18 cellular contexts compared by ENCODE assay signal in genomic region chr10:8873310-8873709, GRCh38.
DNase-seq lines count a peak whose midpoint lies in the region; ATAC-seq, FAIRE-seq and TF ChIP-seq lines count a peak whose summit lies in the region.
"Had no signal": no experiment of that assay in that cellular context is flagged by ENCODE, and none has a peak within 500 bp of the region (broad histone marks: within the 10 kb centered on the region; RNA-seq: fewer than 3 reads in every experiment).

No MANE protein-coding gene starts in this region.

- no peak overlapping the region for H2AK5ac ChIP-seq in H1 (ENCODE audit: low read depth, low read length)

- no peak overlapping the region for H3K56ac ChIP-seq in H1 (replicated peaks; ENCODE audit: insufficient read length, low read depth, low read length)

- H3K27ac ChIP-seq in PC-3 (ENCODE audit: low read length) (no peak overlapping the region), H1 (ENCODE audit: low read depth, low read length) (no peak overlapping the region), neural cell (ENCODE audit: low read length) (no peak overlapping the region)
- H3K27ac ChIP-seq: pancreas, Peyer's patch, tibial nerve had no signal

- H3K27ac Mint-ChIP-seq in natural killer cell = no peak overlapping the region
- H3K27ac Mint-ChIP-seq: memory B cell had no signal

- no peak overlapping the region for H3K9ac ChIP-seq in PC-3 (ENCODE audit: low read length)
- no peak overlapping the region for H3K9ac ChIP-seq in H1 (replicated peaks in 1 of 4; ENCODE audit: extremely low read depth in 1 of 4, low read depth in 3 of 4, low read length in 3 of 4)
- no peak overlapping the region for H3K9ac ChIP-seq in neural cell (ENCODE audit: low read length)

- TF ChIP-seq RAD21 in H1 (IDR thresholded peaks at IDR 0.05 in 1 of 2, conservative IDR thresholded peaks at IDR 0.05 in 1 of 2; ENCODE audit: low read depth in 2 of 2, low read length in 2 of 2) (peak; percentile 41 to 53), neural cell (conservative IDR thresholded peaks at IDR 0.05) (peak; percentile 75)

- no peak overlapping the region for H2BK12ac ChIP-seq in H1 (ENCODE audit: low read depth, low read length)

- TF ChIP-seq POLR2A in H1 (IDR thresholded peaks at IDR 0.05; ENCODE audit: control extremely low read depth in 1 of 2, low read depth in 2 of 2, low read length in 2 of 2) = no peak

- H3K79me2 ChIP-seq in PC-3 (ENCODE audit: low read length) = no peaks in the 10 kb centered on the region
- H3K79me2 ChIP-seq in H1 (ENCODE audit: control insufficient read depth in 1 of 2, insufficient read depth in 2 of 2, low read length in 2 of 2) = no peaks in the 10 kb centered on the region
- no peaks in the 10 kb centered on the region for H3K79me2 ChIP-seq in neural cell (replicated peaks; ENCODE audit: insufficient read depth, low read length)

- H3K9me2 ChIP-seq in PC-3 (replicated peaks; ENCODE audit: low read length) = no peaks in the 10 kb centered on the region
- no peaks in the 10 kb centered on the region for H3K9me2 ChIP-seq in neural cell (ENCODE audit: insufficient read depth, low read length)

- H3K9me3 ChIP-seq in PC-3 (ENCODE audit: low read length) (no peaks in the 10 kb centered on the region), H1 (ENCODE audit: insufficient read depth in 2 of 2, low read depth in 1 of 2, low read length in 1 of 2) (peaks cover 0 to 3% of the 10 kb centered on the region in 2 experiments; a peak in 1 of 4 replicates), neural cell (ENCODE audit: low read length) (no peaks in the 10 kb centered on the region)
- H3K9me3 ChIP-seq: pancreas, Peyer's patch, tibial nerve had no signal

- H4K91ac ChIP-seq in H1 (replicated peaks; ENCODE audit: insufficient read length, low read length) = no peak overlapping the region

- H3K27me3 Mint-ChIP-seq in natural killer cell (ENCODE audit: low read depth in 2 of 2) = peaks cover 0 to 3% of the 10 kb centered on the region in 2 donors
- H3K27me3 Mint-ChIP-seq: memory B cell had no signal

- no peak overlapping the region for H2BK15ac ChIP-seq in H1 (ENCODE audit: low read length)

- no TSS peak for BruUV-seq in PC-3 (replicated peaks; lab: Mats Ljungman, UMichigan)

- no peaks in the 10 kb centered on the region for H3K36me3 ChIP-seq in PC-3 (ENCODE audit: low read depth, low read length)
- H3K36me3 ChIP-seq in H1 (ENCODE audit: control insufficient read depth in 2 of 4, insufficient read depth in 4 of 4, low read length in 3 of 4) = no peaks in the 10 kb centered on the region
- no peaks in the 10 kb centered on the region for H3K36me3 ChIP-seq in neural cell (ENCODE audit: insufficient read depth, low read length)
- H3K36me3 ChIP-seq: pancreas, Peyer's patch, tibial nerve had no signal

- H3F3A ChIP-seq in PC-3 (ENCODE audit: low read length, unreplicated experiment) (no peaks in the 10 kb centered on the region), neural cell (ENCODE audit: insufficient read depth, low read length, poor library complexity, severe bottlenecking) (no peaks in the 10 kb centered on the region)

- no peak overlapping the region for H3K4me3 Mint-ChIP-seq in natural killer cell
- H3K4me3 Mint-ChIP-seq: activated T-cell treated with anti-CD3 and anti-CD28 coated beads, Interleukin-2, amount 50 U/mL, for 4 hours; memory B cell had no signal

- H3K4me3 ChIP-seq in PC-3 (ENCODE audit: low read length) (no peak overlapping the region), H1 (ENCODE audit: extremely low read depth in 1 of 4, insufficient read depth in 2 of 4, low read depth in 3 of 4, low read length in 4 of 4) (no peak overlapping the region), neural cell (ENCODE audit: low read length) (no peak overlapping the region)
- H3K4me3 ChIP-seq: pancreas, Peyer's patch, tibial nerve had no signal

- H2BK20ac ChIP-seq in H1 (ENCODE audit: low read length) = no peak overlapping the region

- TF ChIP-seq EP300 in H1 (IDR thresholded peaks at IDR 0.05; ENCODE audit: borderline replicate concordance in 1 of 2, low read depth in 2 of 2, low read length in 2 of 2) (no peak), neural cell (conservative IDR thresholded peaks at IDR 0.05; ENCODE audit: poor library complexity, severe bottlenecking) (no peak)

- no peak for FAIRE-seq in H1 (lab: Jason Lieb, UNC)
- FAIRE-seq: pancreas had no signal

- H3K4me1 Mint-ChIP-seq in natural killer cell = no peaks in the 10 kb centered on the region
- H3K4me1 Mint-ChIP-seq: memory B cell had no signal

- H3K4me2 ChIP-seq in PC-3 (ENCODE audit: low read length) = no peak overlapping the region
- H3K4me2 ChIP-seq in H1 (ENCODE audit: insufficient read depth in 1 of 2, low read depth in 2 of 2, low read length in 2 of 2) = no peak overlapping the region
- no peak overlapping the region for H3K4me2 ChIP-seq in neural cell (ENCODE audit: low read length)

- no peaks in the 10 kb centered on the region for H3K23me2 ChIP-seq in H1 (ENCODE audit: low read depth, low read length)

- no peaks in the 10 kb centered on the region for H3K79me1 ChIP-seq in H1 (ENCODE audit: low read depth, low read length)

- H3K23ac ChIP-seq in H1 (ENCODE audit: insufficient read length) = no peak overlapping the region

- 87% methylated on average over 3 of the region's 3 CpGs; no CpG with 5 or more reads in 1 of the 2 experiments for WGBS in H1 (ENCODE audit: extremely low coverage in 1 of 2, insufficient coverage in 1 of 2, insufficient read length in 1 of 2, insufficient replicate concordance in 2 of 2, low coverage in 1 of 2, low lambda C conversion rate in 2 of 2, missing lambda C conversion rate in 1 of 2), 2 experiments

- no peak overlapping the region for H3K18ac ChIP-seq in H1 (ENCODE audit: extremely low read depth, low read length)

- in situ Hi-C loops in Caki2 (cut with HindIII; ENCODE audit: low pct_unique_long_range_greater_than_20kb, low sequenced_read_pairs) = no loop called here

- no peak overlapping the region for H3K14ac ChIP-seq in H1 (ENCODE audit: insufficient read length)

- H3K27me3 ChIP-seq in PC-3 (ENCODE audit: low read length) = 0 out of 2 replicates have a peak, but pooled peaks cover 5% of the 10 kb centered on the region
- no peaks in the 10 kb centered on the region; a peak in 1 of 7 replicates for H3K27me3 ChIP-seq in H1 (replicated peaks in 1 of 4; ENCODE audit: control insufficient read depth in 3 of 4, extremely low read depth in 1 of 4, insufficient read depth in 3 of 4, low read length in 3 of 4)
- H3K27me3 ChIP-seq in neural cell (ENCODE audit: insufficient read depth, low read depth, low read length) = no peaks in the 10 kb centered on the region
- H3K27me3 ChIP-seq: pancreas, Peyer's patch, tibial nerve had no signal

- no peaks in the 10 kb centered on the region for H3K36me3 Mint-ChIP-seq in natural killer cell
- H3K36me3 Mint-ChIP-seq: memory B cell had no signal

- H2BK120ac ChIP-seq in H1 (replicated peaks; ENCODE audit: low read depth, low read length) = no peak overlapping the region

- intact Hi-C loops in PC-3 (cut with micrococcal nuclease) (no loop called here), natural killer cell (cut with micrococcal nuclease) (no loop called here)

- H2AFZ ChIP-seq in PC-3 (ENCODE audit: low read length) (no peak overlapping the region), H1 (ENCODE audit: low read length) (no peak overlapping the region), neural cell (ENCODE audit: low read depth, low read length) (no peak overlapping the region)

- H4K8ac ChIP-seq in H1 (ENCODE audit: extremely low read depth, insufficient read depth, low read length) = no peak overlapping the region

- DNase-seq in Caki2 (ENCODE audit: low read depth) = peak; percentile 64
- peak; percentile 39 for DNase-seq in PC-3
- no peak for DNase-seq in H1 (ENCODE audit: low read depth in 1 of 2, low spot score in 2 of 2)
- no peak for DNase-seq in activated effector memory CD4-positive, alpha-beta T cell treated with anti-CD3 and anti-CD28 coated beads, Interleukin-2, amount 50 U/mL, for 16 hours
- no peak for DNase-seq in natural killer cell
- no peak for DNase-seq in NK-92 treated with Interleukin-12 subunit alpha and Interleukin-12 subunit beta, amount 100 ng/mL, for 24 hours (lab: John Stamatoyannopoulos, UW)
- DNase-seq: activated CD4-positive, alpha-beta T cell treated with anti-CD3 and anti-CD28 coated beads for 48 hours; activated T-cell treated with anti-CD3 and anti-CD28 coated beads, Interleukin-2, amount 50 U/mL, for 4 hours; amniotic stem cell; IMR-90; NCI-H1417; NCI-H524 treated with DMSO at 0.1 percent for 48 hours; pancreas; Peyer's patch had no signal

- no peak overlapping the region for H2BK5ac ChIP-seq in H1 (ENCODE audit: low read depth, low read length)

- CTCF ChIA-PET in PC-3 (lab: Charles Lee) (no interaction called here), H1 (lab: Charles Lee; ENCODE audit: partially characterized antibody) (no interaction called here)

- H3K9me3 Mint-ChIP-seq in natural killer cell = no peaks in the 10 kb centered on the region
- H3K9me3 Mint-ChIP-seq: activated T-cell treated with anti-CD3 and anti-CD28 coated beads, Interleukin-2, amount 50 U/mL, for 4 hours; memory B cell had no signal

- H3K4me1 ChIP-seq in PC-3 (ENCODE audit: insufficient read depth, low read length) = peaks cover 3% of the 10 kb centered on the region; the same call in 1 of the 2 replicates
- no peaks in the 10 kb centered on the region for H3K4me1 ChIP-seq in H1 (replicated peaks in 1 of 4; ENCODE audit: control insufficient read depth in 3 of 4, insufficient read depth in 4 of 4, low read length in 3 of 4)
- H3K4me1 ChIP-seq: pancreas, Peyer's patch, tibial nerve had no signal

- H4K5ac ChIP-seq in H1 (ENCODE audit: insufficient read length, low read depth, low read length) = no peak overlapping the region

- no peak overlapping the region for H3K4ac ChIP-seq in H1 (replicated peaks; ENCODE audit: insufficient read length, low read depth, low read length)

- no peaks in the 10 kb centered on the region for H4K20me1 ChIP-seq in PC-3 (ENCODE audit: low read length)
- H4K20me1 ChIP-seq in H1 (replicated peaks in 1 of 2; ENCODE audit: control insufficient read depth in 1 of 2, insufficient read depth in 2 of 2, low read length in 2 of 2) = no peaks in the 10 kb centered on the region
- H4K20me1 ChIP-seq in neural cell (ENCODE audit: insufficient read depth) = no peaks in the 10 kb centered on the region

- POLR2A ChIA-PET in PC-3 (lab: Charles Lee; ENCODE audit: unreplicated experiment) = no interaction called here
- POLR2A ChIA-PET in H1 (lab: Charles Lee; ENCODE audit: partially characterized antibody) = no interaction called here

- TF ChIP-seq CTCF in PC-3 (conservative IDR thresholded peaks at IDR 0.05; ENCODE audit: low read depth, low read length) = peak; percentile 44; the same call in 1 of the 2 replicates
- TF ChIP-seq CTCF in H1 (IDR thresholded peaks at IDR 0.05; ENCODE audit: control extremely low read depth in 1 of 3, insufficient read depth in 1 of 3, low read depth in 1 of 3, low read length in 3 of 3) = peak in 1 of 3 experiments; percentile 15; a peak in 2 of 4 replicates
- peak; percentile 67 for TF ChIP-seq CTCF in neural cell (IDR thresholded peaks at IDR 0.05; ENCODE audit: poor library complexity, severe bottlenecking)
- no peak for TF ChIP-seq CTCF in natural killer cell (IDR thresholded peaks at IDR 0.05)

- no peak for ATAC-seq in PC-3
- ATAC-seq in GM21825 (IDR thresholded peaks at IDR 0.05; ENCODE audit: unreplicated experiment) = no peak
- ATAC-seq in natural killer cell = no peak
- ATAC-seq: activated T-cell treated with anti-CD3 and anti-CD28 coated beads, Interleukin-2, amount 50 U/mL, for 4 hours; pancreas had no signal

Comparison
In these comparisons a context has a peak if more than half of its experiments do, and no peak if none do; other contexts are left out.
1. DNase-seq: peak in Caki2 (single experiment) and PC-3 (single experiment); none in H1 (0 of 2), activated effector memory CD4-positive, alpha-beta T cell treated with anti-CD3 and anti-CD28 coated beads, Interleukin-2, amount 50 U/mL, for 16 hours (single experiment), natural killer cell (single experiment) and NK-92 treated with Interleukin-12 subunit alpha and Interleukin-12 subunit beta, amount 100 ng/mL, for 24 hours (single experiment).